In the genomic region with DNA sequence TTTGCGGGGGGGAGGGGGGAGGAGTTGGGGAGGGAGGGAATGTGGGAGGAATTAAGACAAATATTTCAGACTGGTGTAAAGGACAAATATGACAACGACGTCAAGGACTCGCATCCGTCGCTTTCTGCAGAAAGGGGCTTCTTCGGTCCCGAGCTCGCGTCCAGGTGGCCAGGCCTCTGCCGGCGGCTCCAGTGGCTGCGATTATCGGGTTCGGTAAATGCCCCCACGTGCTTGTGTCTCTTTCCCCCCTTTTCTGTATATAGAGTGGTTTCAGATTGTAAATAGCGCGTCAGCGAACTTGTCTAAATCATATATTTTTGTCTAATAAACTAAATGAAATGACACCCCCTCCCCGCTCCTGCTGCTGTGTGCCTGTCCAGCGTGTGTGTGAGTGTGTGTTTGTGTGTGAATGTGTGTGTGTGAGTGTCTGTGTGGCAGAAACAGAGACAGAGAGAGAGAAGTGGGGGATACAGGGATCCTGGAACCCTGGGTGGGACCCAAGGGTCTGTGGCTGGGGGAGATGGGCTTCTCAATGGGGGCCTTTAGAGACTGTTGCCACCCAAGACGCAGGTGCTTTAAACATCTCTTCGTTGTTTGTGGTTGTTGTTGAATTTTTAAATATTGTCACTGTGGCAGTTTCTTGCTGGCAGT, we compare ENCODE assay signal across 18 cellular contexts. TPM values are rescaled to one million over a fixed set of nuclear protein-coding genes. Genes with fewer than 3 reads are reported as not detected.
A peak's percentile ranks its signal among the peaks of the same experiment; 100 is the strongest.
DNase-seq lines count a peak whose midpoint lies in the region; ATAC-seq and TF ChIP-seq lines count a peak whose summit lies in the region.
"Had no signal": no experiment of that assay in that cellular context is flagged by ENCODE, and none has a peak within 500 bp of the region (broad histone marks: within the 10 kb centered on the region; RNA-seq: fewer than 3 reads in every experiment).

No MANE protein-coding gene starts in this region.

- peaks cover 8% of the 10 kb centered on the region for H3K4me1 Mint-ChIP-seq in endothelial cell (ENCODE audit: unreplicated experiment)
- H3K4me1 Mint-ChIP-seq in nephron progenitor cell = peaks cover 40% of the 10 kb centered on the region
- H3K4me1 Mint-ChIP-seq: activated CD4-positive, alpha-beta T cell treated with anti-CD3 and anti-CD28 coated beads, Interleukin-2, amount 10 ng/mL, durations not matched to agents 24 days and 14 days; CD14-positive monocyte had no signal

- peak overlapping the region; percentile 6 for H3K27ac Mint-ChIP-seq in endothelial cell (ENCODE audit: unreplicated experiment)
- H3K27ac Mint-ChIP-seq in nephron progenitor cell = no peak overlapping the region
- H3K27ac Mint-ChIP-seq: CD14-positive monocyte had no signal

- TF ChIP-seq CTCF in endothelial cell (IDR thresholded peaks at IDR 0.05; ENCODE audit: unreplicated experiment) (no peak), nephron progenitor cell (IDR thresholded peaks at IDR 0.05) (no peak)

- no peak for ATAC-seq in stimulated activated naive CD8-positive, alpha-beta T cell treated with anti-CD3 and anti-CD28 coated beads, Interleukin-15, Interleukin-2, amounts not matched to agents 100 U/mL and 50 U/mL, for 24 hours

- H3K27me3 Mint-ChIP-seq in endothelial cell (ENCODE audit: unreplicated experiment) (peaks cover 28% of the 10 kb centered on the region), nephron progenitor cell (ENCODE audit: low read depth, poor library complexity) (peaks cover 100% of the 10 kb centered on the region)

- H3K36me3 Mint-ChIP-seq in endothelial cell (ENCODE audit: low read depth, unreplicated experiment) (peaks cover 12% of the 10 kb centered on the region), nephron progenitor cell (ENCODE audit: low read depth) (no peaks in the 10 kb centered on the region)

- no peaks in the 10 kb centered on the region for H3K36me3 ChIP-seq in H7 (replicated peaks; ENCODE audit: control insufficient read depth, insufficient read depth, low read length)
- H3K36me3 ChIP-seq: SJCRH30 had no signal

- H3K4me3 Mint-ChIP-seq in endothelial cell (ENCODE audit: unreplicated experiment) (peak overlapping the region; percentile 63), nephron progenitor cell (peak overlapping the region; percentile 78)
- H3K4me3 Mint-ChIP-seq: activated CD4-positive, alpha-beta T cell treated with anti-CD3 and anti-CD28 coated beads, Interleukin-2, amount 10 ng/mL, durations not matched to agents 24 days and 14 days had no signal

- peak overlapping the region; percentile 28 for H3K4me3 ChIP-seq in H7 (ENCODE audit: insufficient read depth, low read depth, low read length)
- H3K4me3 ChIP-seq: SJCRH30, testis had no signal

- peaks cover 100% of the 10 kb centered on the region for H3K27me3 ChIP-seq in H7 (ENCODE audit: control insufficient read depth, insufficient read depth, low read length)
- H3K27me3 ChIP-seq: SJCRH30, testis had no signal

- H3K9me3 Mint-ChIP-seq in endothelial cell (ENCODE audit: unreplicated experiment) = peaks cover 10% of the 10 kb centered on the region
- H3K9me3 Mint-ChIP-seq in nephron progenitor cell = peaks cover 7% of the 10 kb centered on the region

- DNase-seq in Daoy (ENCODE audit: low read depth) (peak; percentile 37), H7 (no peak), endothelial cell (ENCODE audit: low spot score) (no peak), nephron progenitor cell (no peak), AG08396 (ENCODE audit: low spot score) (no peak), NCI-H82 (lab: John Stamatoyannopoulos, UW) (no peak)
- no peak for DNase-seq in stimulated activated naive CD8-positive, alpha-beta T cell treated with anti-CD3 and anti-CD28 coated beads, Interleukin-15, Interleukin-2, amounts not matched to agents 100 U/mL and 50 U/mL, for 24 hours
- DNase-seq: activated CD4-positive, alpha-beta T cell treated with anti-CD3 and anti-CD28 coated beads, Interleukin-2, amount 10 ng/mL, durations not matched to agents 24 days and 14 days; GOT3; left cardiac atrium; MM.1S; NCI-H2029; NCI-H510A treated with DMSO at 0.1 percent for 48 hours; SJCRH30; testis had no signal

RNA-seq across cellular contexts. Expression of gene IRX1, which starts 5.6 kb away (rescaled TPM):
- total RNA-seq in Daoy (2014; rRNA removed; shearing (Covaris generic)) = 14.1 and 19.0 TPM in 2 replicates
- total RNA-seq in H7 (2014; rRNA removed; shearing (Covaris generic)) = 1.7 and 2.7 TPM in 2 replicates
- not detected for total RNA-seq in endothelial cell (ENCODE audit: unreplicated experiment)
- total RNA-seq: activated CD4-positive, alpha-beta T cell treated with anti-CD3 and anti-CD28 coated beads, Interleukin-2, amount 10 ng/mL, durations not matched to agents 24 days and 14 days; HT-29; left cardiac atrium; myocyte had no signal
